Comparison of ENCODE assay signal across 8 cellular contexts in genomic region chr21:39004776-39005605, GRCh38.
DNase-seq lines count a peak whose midpoint lies in the region; ATAC-seq and TF ChIP-seq lines count a peak whose summit lies in the region.

No MANE protein-coding gene starts in this region.

- H3K4me3 ChIP-seq in NT2/D1 (ENCODE audit: insufficient read length, low read depth) = no peak overlapping the region
- H3K4me3 ChIP-seq in endodermal cell (ENCODE audit: low read length) = no peak overlapping the region

- ATAC-seq in naive thymus-derived CD8-positive, alpha-beta T cell = peak; percentile 33 to 53
- ATAC-seq in HG02981 (IDR thresholded peaks at IDR 0.05; ENCODE audit: unreplicated experiment) (no peak), GM19452 (IDR thresholded peaks at IDR 0.05; ENCODE audit: unreplicated experiment) (no peak)

- H3K4me1 ChIP-seq in NT2/D1 (ENCODE audit: insufficient read depth, insufficient read length) (peaks cover 2% of the 10 kb centered on the region), endodermal cell (ENCODE audit: control insufficient read depth, insufficient read depth, low read length) (no peaks in the 10 kb centered on the region)

- H3K27me3 Mint-ChIP-seq in endodermal cell (ENCODE audit: insufficient read depth) (no peaks in the 10 kb centered on the region), progenitor cell of endocrine pancreas (peaks cover 3% of the 10 kb centered on the region)
- H3K27me3 Mint-ChIP-seq in naive thymus-derived CD8-positive, alpha-beta T cell = peaks cover 0 to 7% (median 4%) of the 10 kb centered on the region in 5 donors

- H3K36me3 Mint-ChIP-seq in endodermal cell (ENCODE audit: low read depth) = no peaks in the 10 kb centered on the region
- H3K36me3 Mint-ChIP-seq in naive thymus-derived CD8-positive, alpha-beta T cell = no peaks in the 10 kb centered on the region
- no peaks in the 10 kb centered on the region for H3K36me3 Mint-ChIP-seq in progenitor cell of endocrine pancreas (ENCODE audit: insufficient read depth)

- no peaks in the 10 kb centered on the region for H3K36me3 ChIP-seq in NT2/D1 (ENCODE audit: insufficient read depth, insufficient read length, low read length)
- no peaks in the 10 kb centered on the region for H3K36me3 ChIP-seq in endodermal cell (ENCODE audit: control insufficient read depth, insufficient read depth, low read length)

- POLR2A ChIA-PET in naive thymus-derived CD8-positive, alpha-beta T cell (lab: Charles Lee) = no interaction called here

- no peaks in the 10 kb centered on the region for H3K9me3 Mint-ChIP-seq in endodermal cell
- H3K9me3 Mint-ChIP-seq in naive thymus-derived CD8-positive, alpha-beta T cell = no peaks in the 10 kb centered on the region
- no peaks in the 10 kb centered on the region for H3K9me3 Mint-ChIP-seq in progenitor cell of endocrine pancreas (ENCODE audit: low read depth)

- no peak overlapping the region for H3K27ac ChIP-seq in endodermal cell (ENCODE audit: low read depth, low read length)

- no peaks in the 10 kb centered on the region for H3K27me3 ChIP-seq in NT2/D1 (ENCODE audit: insufficient read depth, insufficient read length)
- no peaks in the 10 kb centered on the region for H3K27me3 ChIP-seq in endodermal cell (ENCODE audit: control insufficient read depth, insufficient read depth, low read length, poor library complexity, severe bottlenecking)

- H3K4me1 Mint-ChIP-seq in endodermal cell (peaks cover 26% of the 10 kb centered on the region), progenitor cell of endocrine pancreas (ENCODE audit: low read depth) (peaks cover 7% of the 10 kb centered on the region)
- peaks cover 5 to 40% (median 12%) of the 10 kb centered on the region in 4 donors for H3K4me1 Mint-ChIP-seq in naive thymus-derived CD8-positive, alpha-beta T cell

- TF ChIP-seq CTCF in endodermal cell (conservative IDR thresholded peaks at IDR 0.05) = no peak
- TF ChIP-seq CTCF in progenitor cell of endocrine pancreas (IDR thresholded peaks at IDR 0.05; ENCODE audit: unreplicated experiment) = no peak

- 74 to 80% methylated on average over 10 to 16 of the region's 20 CpGs for WGBS in endodermal cell (ENCODE audit: insufficient coverage in 1 of 2, insufficient read length in 1 of 2), 2 experiments

- H3K27ac Mint-ChIP-seq in endodermal cell = no peak overlapping the region
- H3K27ac Mint-ChIP-seq in naive thymus-derived CD8-positive, alpha-beta T cell = peak overlapping the region in 9 of 10 donors; percentile 53 to 90 (median 82)
- H3K27ac Mint-ChIP-seq in progenitor cell of endocrine pancreas = no peak overlapping the region

- DNase-seq in EL (peak; percentile 23), NT2/D1 (ENCODE audit: low read depth, low spot score) (no peak), endodermal cell (peak; percentile 60), progenitor cell of endocrine pancreas (ENCODE audit: low spot score, unreplicated experiment) (no peak), D341Med (ENCODE audit: low spot score) (no peak)
- peak in 1 of 10 donors; percentile 5 for DNase-seq in naive thymus-derived CD8-positive, alpha-beta T cell

- H3K9me3 ChIP-seq in NT2/D1 (ENCODE audit: insufficient read depth, low read length) (no peaks in the 10 kb centered on the region), endodermal cell (ENCODE audit: control insufficient read depth, low read length) (no peaks in the 10 kb centered on the region)

- no peak overlapping the region for H3K4me3 Mint-ChIP-seq in endodermal cell
- H3K4me3 Mint-ChIP-seq in naive thymus-derived CD8-positive, alpha-beta T cell = peak overlapping the region; percentile 32 to 71 (median 64)
- no peak overlapping the region for H3K4me3 Mint-ChIP-seq in progenitor cell of endocrine pancreas (ENCODE audit: low read depth)

- peak overlapping the region; percentile 23 for H3K9ac ChIP-seq in NT2/D1 (ENCODE audit: insufficient read length, low read depth)
- no peak overlapping the region for H3K9ac ChIP-seq in endodermal cell (ENCODE audit: extremely low read depth, low read length, poor library complexity, severe bottlenecking)

Comparison
In these comparisons a context has a peak if more than half of its experiments do, and no peak if none do; other contexts are left out.
1. DNase-seq: peak in EL (single experiment) and endodermal cell (single experiment); none in NT2/D1 (single experiment), progenitor cell of endocrine pancreas (single experiment) and D341Med (single experiment).
2. H3K27ac Mint-ChIP-seq: peak in naive thymus-derived CD8-positive, alpha-beta T cell (9 of 10); none in endodermal cell (single experiment) and progenitor cell of endocrine pancreas (single experiment).
3. H3K4me3 Mint-ChIP-seq: peak in naive thymus-derived CD8-positive, alpha-beta T cell (10 of 10); none in endodermal cell (single experiment) and progenitor cell of endocrine pancreas (single experiment).
4. ATAC-seq: peak in naive thymus-derived CD8-positive, alpha-beta T cell (2 of 2); none in HG02981 (single experiment) and GM19452 (single experiment).